8 cellular contexts compared by ENCODE assay signal in the genomic region with DNA sequence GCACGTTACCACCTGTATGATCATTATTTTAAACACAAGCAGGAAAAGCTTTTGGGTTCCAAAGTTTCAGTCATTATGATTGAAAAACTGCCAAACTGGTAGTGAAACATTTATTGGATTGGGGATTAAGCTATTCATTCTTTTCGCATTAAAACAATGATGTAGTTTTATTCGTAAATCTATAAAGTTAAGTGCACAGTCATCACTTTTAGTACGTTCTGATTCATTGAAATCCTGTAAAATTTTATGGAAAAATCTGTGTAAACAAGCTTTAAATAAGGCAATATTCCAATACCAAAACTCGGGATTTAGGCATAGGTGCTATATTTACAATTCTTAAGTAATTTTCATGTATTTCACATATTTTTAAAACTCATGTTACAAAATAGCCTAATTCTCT.
"Had no signal": no experiment of that assay in that cellular context is flagged by ENCODE, and none has a peak within 500 bp of the region (broad histone marks: within the 10 kb centered on the region; RNA-seq: fewer than 3 reads in every experiment).

No MANE protein-coding gene starts in this region.

- H3K27ac Mint-ChIP-seq: H9 had no signal

- H3K4me3 ChIP-seq: GM23248 had no signal

- H3K4me2 ChIP-seq: KMS-11 had no signal

- H3K4me1 Mint-ChIP-seq: H9 had no signal

- H3K9ac ChIP-seq: GM23248, KMS-11 had no signal

- FAIRE-seq: H54, HTR-8/SVneo had no signal

- DNase-seq: GM23248, GOT3, H9, HCEC 1CT, KBM-7 had no signal

- H2AFZ ChIP-seq: GM23248 had no signal

- H3K4me3 Mint-ChIP-seq: H9 had no signal

- H3K27ac ChIP-seq: GM23248, KMS-11 had no signal
